In genomic region chr22:30212996-30213441, GRCh38 we compare ENCODE assay signal across 10 cellular contexts. TPM values are rescaled to one million over a fixed set of nuclear protein-coding genes. Genes with fewer than 3 reads are reported as not detected.
A peak's percentile ranks its signal among the peaks of the same experiment; 100 is the strongest.
DNase-seq lines count a peak whose midpoint lies in the region; FAIRE-seq and TF ChIP-seq lines count a peak whose summit lies in the region.
"Had no signal": no experiment of that assay in that cellular context is flagged by ENCODE, and none has a peak within 500 bp of the region (broad histone marks: within the 10 kb centered on the region; RNA-seq: fewer than 3 reads in every experiment).

No MANE protein-coding gene starts in this region.

- no peaks in the 10 kb centered on the region for H3K23me2 ChIP-seq in H1 (ENCODE audit: low read depth, low read length)

- peak overlapping the region; percentile 86 for H3K27ac Mint-ChIP-seq in osteocyte (ENCODE audit: unreplicated experiment)

- no peak overlapping the region for H2BK120ac ChIP-seq in H1 (replicated peaks; ENCODE audit: low read depth, low read length)

- H3K36me3 ChIP-seq in H1 (ENCODE audit: control insufficient read depth in 2 of 4, insufficient read depth in 4 of 4, low read length in 3 of 4) = no peaks in the 10 kb centered on the region
- H3K36me3 ChIP-seq in vagina = no peaks in the 10 kb centered on the region
- H3K36me3 ChIP-seq in A673 (ENCODE audit: insufficient read depth, low read length, poor library complexity, severe bottlenecking) = no peaks in the 10 kb centered on the region

- intact Hi-C loops in vagina (cut with DNase I) (no loop called here), A673 (cut with micrococcal nuclease; ENCODE audit: unreplicated experiment) (no loop called here)

- TF ChIP-seq POLR2A in H1 (IDR thresholded peaks at IDR 0.05; ENCODE audit: control extremely low read depth in 1 of 2, low read depth in 2 of 2, low read length in 2 of 2) (no peak), vagina (IDR thresholded peaks at IDR 0.05) (no peak)

- CTCF ChIA-PET in H1 (lab: Charles Lee; ENCODE audit: partially characterized antibody) (interaction anchor here (1.3 kb wide), 1 partner anchor 105 kb away, joined by 4 read pairs; no protein-coding TSS in a partner anchor), A673 (lab: Charles Lee) (no interaction called here)

- no peak for TF ChIP-seq RAD21 in H1 (IDR thresholded peaks at IDR 0.05 in 1 of 2, conservative IDR thresholded peaks at IDR 0.05 in 1 of 2; ENCODE audit: low read depth in 2 of 2, low read length in 2 of 2)

- peak overlapping the region; percentile 48; the same call in 1 of the 2 replicates for H2BK5ac ChIP-seq in H1 (ENCODE audit: low read depth, low read length)

- no peak overlapping the region for H4K8ac ChIP-seq in H1 (ENCODE audit: extremely low read depth, insufficient read depth, low read length)

- no peak overlapping the region for H2AFZ ChIP-seq in H1 (ENCODE audit: low read length)

- peak overlapping the region; percentile 25; the same call in 1 of the 2 replicates for H2AK5ac ChIP-seq in H1 (ENCODE audit: low read depth, low read length)

- FAIRE-seq in H1 (lab: Jason Lieb, UNC) = no peak
- FAIRE-seq: frontal cortex had no signal

- BruUV-seq in A673 (replicated peaks; lab: Mats Ljungman, UMichigan) = no TSS peak

- H3K9me3 Mint-ChIP-seq in osteocyte (ENCODE audit: unreplicated experiment) = no peaks in the 10 kb centered on the region

- H3K18ac ChIP-seq in H1 (ENCODE audit: extremely low read depth, low read length) = peak overlapping the region; percentile 60; the same call in 1 of the 2 replicates

- H3K23ac ChIP-seq in H1 (ENCODE audit: insufficient read length) = no peak overlapping the region

- H2BK20ac ChIP-seq in H1 (ENCODE audit: low read length) = peak overlapping the region; percentile 80; the same call in 1 of the 2 replicates

- H3K9ac ChIP-seq in H1 (replicated peaks in 1 of 4; ENCODE audit: extremely low read depth in 1 of 4, low read depth in 3 of 4, low read length in 3 of 4) = no peak overlapping the region

- TF ChIP-seq CTCF in H1 (IDR thresholded peaks at IDR 0.05; ENCODE audit: control extremely low read depth in 1 of 3, insufficient read depth in 1 of 3, low read depth in 1 of 3, low read length in 3 of 3) = no peak
- no peak for TF ChIP-seq CTCF in osteocyte (IDR thresholded peaks at IDR 0.05)
- no peak for TF ChIP-seq CTCF in vagina (IDR thresholded peaks at IDR 0.05)
- no peak for TF ChIP-seq CTCF in A673 (conservative IDR thresholded peaks at IDR 0.05; ENCODE audit: low read depth, low read length)

- H3K14ac ChIP-seq in H1 (ENCODE audit: insufficient read length) = no peak overlapping the region

- H4K5ac ChIP-seq in H1 (ENCODE audit: insufficient read length, low read depth, low read length) = no peak overlapping the region

- 0 out of 2 replicates have a peak overlapping the region, but pooled peaks have one; percentile 23 for H2BK15ac ChIP-seq in H1 (ENCODE audit: low read length)

- H3K27me3 ChIP-seq in H1 (replicated peaks in 1 of 4; ENCODE audit: control insufficient read depth in 3 of 4, extremely low read depth in 1 of 4, insufficient read depth in 3 of 4, low read length in 3 of 4) (no peaks in the 10 kb centered on the region; a peak in 1 of 7 replicates), vagina (no peaks in the 10 kb centered on the region), A673 (replicated peaks; ENCODE audit: insufficient read depth, low read depth, low read length, poor library complexity) (no peaks in the 10 kb centered on the region)

- DNase-seq in ELR (ENCODE audit: low read depth) = peak; percentile 71
- DNase-seq in NCI-H69 (lab: John Stamatoyannopoulos, UW) = peak; percentile 25
- no peak for DNase-seq in H1 (ENCODE audit: low read depth in 1 of 2, low spot score in 2 of 2)
- no peak for DNase-seq in osteocyte (ENCODE audit: extremely low spot score, unreplicated experiment)
- DNase-seq in NCI-H345 treated with DMSO at 0.1 percent for 48 hours (lab: John Stamatoyannopoulos, UW; ENCODE audit: unreplicated experiment) = no peak
- DNase-seq in vagina (ENCODE audit: extremely low spot score in 2 of 2) = no peak
- no peak for DNase-seq in A673 (ENCODE audit: low spot score)
- no peak for DNase-seq in midbrain (lab: John Stamatoyannopoulos, UW)
- DNase-seq: NCI-H2107 had no signal

- POLR2A ChIA-PET in H1 (lab: Charles Lee; ENCODE audit: partially characterized antibody) = interaction anchor here (2.3 kb wide), 1 partner anchor 17 kb away, joined by 7 read pairs; no protein-coding TSS in a partner anchor
- POLR2A ChIA-PET in A673 (lab: Charles Lee; ENCODE audit: low non-redundant PET) = no interaction called here

- H2BK12ac ChIP-seq in H1 (ENCODE audit: low read depth, low read length) = peak overlapping the region; percentile 87

- H4K20me1 ChIP-seq in H1 (replicated peaks in 1 of 2; ENCODE audit: control insufficient read depth in 1 of 2, insufficient read depth in 2 of 2, low read length in 2 of 2) = no peaks in the 10 kb centered on the region

- peaks cover 53% of the 10 kb centered on the region for H3K4me1 Mint-ChIP-seq in osteocyte (ENCODE audit: unreplicated experiment)

- H3K4ac ChIP-seq in H1 (replicated peaks; ENCODE audit: insufficient read length, low read depth, low read length) = no peak overlapping the region

- H3K27ac ChIP-seq in H1 (ENCODE audit: low read depth, low read length) = no peak overlapping the region
- H3K27ac ChIP-seq in vagina = no peak overlapping the region
- H3K27ac ChIP-seq in A673 (ENCODE audit: low read depth, low read length, poor library complexity, severe bottlenecking) = no peak overlapping the region

- WGBS in H1 (ENCODE audit: extremely low coverage in 1 of 2, insufficient coverage in 1 of 2, insufficient read length in 1 of 2, insufficient replicate concordance in 2 of 2, low coverage in 1 of 2, low lambda C conversion rate in 2 of 2, missing lambda C conversion rate in 1 of 2), 2 experiments = 91% methylated on average over 8 of the region's 8 CpGs; no CpG with 5 or more reads in 1 of the 2 experiments

- TF ChIP-seq EP300 in H1 (IDR thresholded peaks at IDR 0.05; ENCODE audit: borderline replicate concordance in 1 of 2, low read depth in 2 of 2, low read length in 2 of 2) = no peak

- no peak overlapping the region for H3K4me3 Mint-ChIP-seq in osteocyte (ENCODE audit: unreplicated experiment)

- H3K4me3 ChIP-seq in H1 (ENCODE audit: extremely low read depth in 1 of 4, insufficient read depth in 2 of 4, low read depth in 3 of 4, low read length in 4 of 4) (no peak overlapping the region), vagina (no peak overlapping the region), A673 (ENCODE audit: low read depth, low read length, poor library complexity, severe bottlenecking) (no peak overlapping the region)

- no peak overlapping the region for H4K91ac ChIP-seq in H1 (replicated peaks; ENCODE audit: insufficient read length, low read length)

- H3K9me3 ChIP-seq in H1 (ENCODE audit: insufficient read depth in 2 of 2, low read depth in 1 of 2, low read length in 1 of 2) (no peaks in the 10 kb centered on the region), vagina (no peaks in the 10 kb centered on the region), A673 (ENCODE audit: low read depth, low read length, poor library complexity, severe bottlenecking) (no peaks in the 10 kb centered on the region)

- H3K4me1 ChIP-seq in H1 (replicated peaks in 1 of 4; ENCODE audit: control insufficient read depth in 3 of 4, insufficient read depth in 4 of 4, low read length in 3 of 4) (peaks cover 0 to 13% (median 9%) of the 10 kb centered on the region in 4 experiments; a peak in 6 of 7 replicates), vagina (peaks cover 45% of the 10 kb centered on the region), A673 (ENCODE audit: insufficient read depth, low read length, poor library complexity, severe bottlenecking) (no peaks in the 10 kb centered on the region)

- no peak overlapping the region for H3K56ac ChIP-seq in H1 (replicated peaks; ENCODE audit: insufficient read length, low read depth, low read length)

- no peak overlapping the region for H3K4me2 ChIP-seq in H1 (ENCODE audit: insufficient read depth in 1 of 2, low read depth in 2 of 2, low read length in 2 of 2)

- H3K79me1 ChIP-seq in H1 (ENCODE audit: low read depth, low read length) = no peaks in the 10 kb centered on the region

- H3K79me2 ChIP-seq in H1 (ENCODE audit: control insufficient read depth in 1 of 2, insufficient read depth in 2 of 2, low read length in 2 of 2) = no peaks in the 10 kb centered on the region

- H3K27me3 Mint-ChIP-seq in osteocyte (ENCODE audit: unreplicated experiment) = no peaks in the 10 kb centered on the region

- H3K36me3 Mint-ChIP-seq in osteocyte (ENCODE audit: unreplicated experiment) = no peaks in the 10 kb centered on the region

TF ChIP-seq in H1, 55 proteins besides CTCF, POLR2A, EP300 and RAD21 (continues in another document):
- TF ChIP-seq TCF12 (IDR thresholded peaks at IDR 0.05; ENCODE audit: low read depth, low read length) = no peak
- no peak for TF ChIP-seq JUN (IDR thresholded peaks at IDR 0.05; ENCODE audit: low read depth, low read length)
- no peak for TF ChIP-seq CBX8 (IDR thresholded peaks at IDR 0.05; ENCODE audit: borderline replicate concordance, low read depth, low read length)
- no peak for TF ChIP-seq RXRA (IDR thresholded peaks at IDR 0.05; ENCODE audit: insufficient read depth, low read depth, low read length)
- TF ChIP-seq SP2 (IDR thresholded peaks at IDR 0.05; ENCODE audit: low read length) = no peak

RNA-seq across cellular contexts. Expression of gene LIF, which starts 33.5 kb away (rescaled TPM):
- 3.3 and 3.5 TPM in 2 replicates for total RNA-seq in H1 (2021; fragmentation: NEBNext Ultra II Directional; extraction: Animal tissue kit (Norgen Biotek cat#: 25700))
- polyA plus RNA-seq in H1 (2011; rRNA removed) = 3.3 and 4.1 TPM in 2 replicates
- polyA plus RNA-seq in H1 (2011; cell fraction: cytosol; rRNA removed) = 4.0 TPM
- 16.5 TPM for polyA plus RNA-seq in H1 (2011; cell fraction: nucleus; rRNA removed)
- polyA plus RNA-seq in H1 (2012, experiment 1 of 2) = 3.5 to 4.5 TPM (median 3.9 TPM) in 4 replicates
- polyA plus RNA-seq in H1 (2012, experiment 2 of 2) = 2.9 TPM
- polyA plus RNA-seq in H1 (2013, experiment 1 of 2) = 2.2 TPM
- polyA plus RNA-seq in H1 (2013, experiment 2 of 2) = 1.8 TPM
- 9.4 and 9.6 TPM in 2 replicates for polyA minus RNA-seq in H1 (2011; rRNA and poly(A)+ RNA removed)
- polyA minus RNA-seq in H1 (2011; cell fraction: cytosol; rRNA and poly(A)+ RNA removed) = 6.2 TPM
- polyA minus RNA-seq in H1 (2011; cell fraction: nucleus; rRNA and poly(A)+ RNA removed) = 4.6 TPM
- total RNA-seq in osteocyte = 13.7 and 15.5 TPM in 2 replicates
- total RNA-seq in vagina = 0.49 TPM
- total RNA-seq in A673 (2021) = 0.24 and 0.59 TPM in 2 replicates
- total RNA-seq: frontal cortex had no signal

RNA-seq across cellular contexts. Expression of gene OSM, which starts 53.6 kb away (rescaled TPM):
- not detected in 2 replicates for total RNA-seq in H1 (2021; fragmentation: NEBNext Ultra II Directional; extraction: Animal tissue kit (Norgen Biotek cat#: 25700))
- polyA plus RNA-seq in H1 (2011; rRNA removed) = not detected in 2 replicates
- polyA plus RNA-seq in H1 (2011; cell fraction: cytosol; rRNA removed) = not detected
- polyA plus RNA-seq in H1 (2011; cell fraction: nucleus; rRNA removed) = not detected
- polyA plus RNA-seq in H1 (2012, experiment 1 of 2) = not detected in 4 replicates
- polyA plus RNA-seq in H1 (2012, experiment 2 of 2) = not detected
- not detected for polyA plus RNA-seq in H1 (2013, experiment 1 of 2)
- not detected for polyA plus RNA-seq in H1 (2013, experiment 2 of 2)
- polyA minus RNA-seq in H1 (2011; rRNA and poly(A)+ RNA removed) = not detected in 2 replicates
- polyA minus RNA-seq in H1 (2011; cell fraction: cytosol; rRNA and poly(A)+ RNA removed) = not detected
- polyA minus RNA-seq in H1 (2011; cell fraction: nucleus; rRNA and poly(A)+ RNA removed) = not detected
- total RNA-seq in osteocyte (not detected in 2 replicates), vagina (not detected), A673 (2021) (not detected in 2 replicates)

Comparison
In these comparisons a context has a peak if more than half of its experiments do, and no peak if none do; other contexts are left out.
1. DNase-seq: peak in ELR (single experiment) and NCI-H69 (single experiment); none in H1 (0 of 2), osteocyte (single experiment), NCI-H345 treated with DMSO at 0.1 percent for 48 hours (single experiment), vagina (0 of 2), A673 (single experiment) and midbrain (single experiment).